ENCODE assay signal across 19 cellular contexts in the genomic region with DNA sequence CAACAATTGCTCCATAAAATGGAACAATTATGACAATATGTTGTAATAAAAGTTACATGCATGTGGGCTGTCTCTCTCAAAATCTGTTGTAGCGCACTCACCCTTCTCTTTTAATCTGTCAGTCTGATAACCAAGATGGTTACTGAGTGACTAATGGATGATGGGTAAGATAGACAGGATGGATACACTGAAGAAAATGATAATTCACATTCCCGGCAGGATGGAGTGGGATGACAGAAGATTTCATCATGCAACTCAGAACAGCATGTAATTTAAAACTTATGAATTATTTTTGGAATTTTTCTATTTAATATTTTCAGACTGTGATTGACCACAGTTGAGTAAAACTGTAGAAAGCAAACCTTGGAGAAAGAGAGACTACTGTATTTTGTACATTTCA. TPM values are rescaled to one million over a fixed set of nuclear protein-coding genes. Genes with fewer than 3 reads are reported as not detected.
DNase-seq lines count a peak whose midpoint lies in the region; ATAC-seq, FAIRE-seq and TF ChIP-seq lines count a peak whose summit lies in the region.
"Had no signal": no experiment of that assay in that cellular context is flagged by ENCODE, and none has a peak within 500 bp of the region (broad histone marks: within the 10 kb centered on the region; RNA-seq: fewer than 3 reads in every experiment).

No MANE protein-coding gene starts in this region.

- CTCF ChIA-PET in endothelial cell of umbilical vein (lab: Charles Lee) = interaction anchor here (1.0 to 2.9 kb wide), 5 partner anchors 9 to 26 kb away, joined by 3 to 13 read pairs (median 3); no protein-coding TSS in a partner anchor

- H3K4me1 ChIP-seq in endothelial cell of umbilical vein (ENCODE audit: control insufficient read depth, extremely low read depth, insufficient read depth, low read length) = peaks cover 62% of the 10 kb centered on the region

- no peaks in the 10 kb centered on the region for H3K36me3 ChIP-seq in endothelial cell of umbilical vein (ENCODE audit: control insufficient read depth in 2 of 2, extremely low read depth in 1 of 2, insufficient read depth in 2 of 2, low read length in 2 of 2)
- H3K36me3 ChIP-seq in neural cell (ENCODE audit: insufficient read depth, low read length) = no peaks in the 10 kb centered on the region
- no peaks in the 10 kb centered on the region for H3K36me3 ChIP-seq in WERI-Rb-1
- H3K36me3 ChIP-seq: uterus had no signal

- no peak for FAIRE-seq in endothelial cell of umbilical vein (lab: Jason Lieb, UNC)
- FAIRE-seq: H54 had no signal

- TF ChIP-seq EP300 in neural cell (conservative IDR thresholded peaks at IDR 0.05; ENCODE audit: poor library complexity, severe bottlenecking) = peak; percentile 53

- dilution Hi-C loops in endothelial cell of umbilical vein (cut with MboI; ENCODE audit: extremely low pct_ligation_motif_present, low sequenced_read_pairs) = no loop called here

- intact Hi-C loops in endothelial cell of umbilical vein (cut with micrococcal nuclease) = no loop called here

- TF ChIP-seq RAD21 in neural cell (conservative IDR thresholded peaks at IDR 0.05) = no peak

- no peak overlapping the region for H3K9ac ChIP-seq in endothelial cell of umbilical vein (replicated peaks; ENCODE audit: extremely low read depth, insufficient read depth, low read length)
- no peak overlapping the region for H3K9ac ChIP-seq in neural cell (ENCODE audit: low read length)

- peak; percentile 71 for DNase-seq in EL
- DNase-seq in RPMI7951 (ENCODE audit: low read depth) = peak; percentile 45
- no peak for DNase-seq in endothelial cell of umbilical vein (ENCODE audit: low read depth, low spot score)
- no peak for DNase-seq in WERI-Rb-1
- DNase-seq in activated CD4-positive, CD25-positive, alpha-beta regulatory T cell (lab: John Stamatoyannopoulos, UW) = no peak
- DNase-seq: activated CD8-positive, alpha-beta memory T cell treated with anti-CD3 and anti-CD28 coated beads for 24 hours; activated effector memory CD4-positive, alpha-beta T cell treated with Interleukin-2 at 50 U/mL for 16 hours; DND-41; effector CD4-positive, alpha-beta T cell; immature natural killer cell; NCI-H1048; stimulated activated naive B cell treated with anti-CD40 and anti-IgM and Interleukin-4, amounts not matched to agents 10 μg/mL and 1 μg/mL and 100 μg/mL, for 72 hours; uterus had no signal

- H3K9me1 ChIP-seq in endothelial cell of umbilical vein (replicated peaks; ENCODE audit: control insufficient read depth, extremely low read depth, insufficient read depth, low read length) = no peaks in the 10 kb centered on the region

- POLR2A ChIA-PET in endothelial cell of umbilical vein (lab: Charles Lee) = no interaction called here

- H3K27me3 ChIP-seq in endothelial cell of umbilical vein (ENCODE audit: control insufficient read depth in 2 of 2, insufficient read depth in 2 of 2, low read length in 2 of 2) (no peaks in the 10 kb centered on the region), neural cell (ENCODE audit: insufficient read depth, low read depth, low read length) (no peaks in the 10 kb centered on the region), WERI-Rb-1 (ENCODE audit: insufficient read depth, low read depth, severe bottlenecking) (no peaks in the 10 kb centered on the region)
- H3K27me3 ChIP-seq: uterus had no signal

- ATAC-seq in HG03571 (IDR thresholded peaks at IDR 0.05; ENCODE audit: unreplicated experiment) (no peak), HG02885 (IDR thresholded peaks at IDR 0.05; ENCODE audit: poor library complexity, unreplicated experiment) (no peak)
- ATAC-seq: GM12878; sciatic nerve; stimulated activated naive B cell treated with anti-CD40 and anti-IgM and Interleukin-4, amounts not matched to agents 10 μg/mL and 1 μg/mL and 100 μg/mL, for 72 hours had no signal

- BruUV-seq in endothelial cell of umbilical vein (replicated peaks; lab: Mats Ljungman, UMichigan) = no TSS peak

- no peaks in the 10 kb centered on the region for H4K20me1 ChIP-seq in endothelial cell of umbilical vein (replicated peaks; ENCODE audit: control insufficient read depth, extremely low read depth, insufficient read depth, low read length)
- H4K20me1 ChIP-seq in neural cell (ENCODE audit: insufficient read depth) = no peaks in the 10 kb centered on the region

- TF ChIP-seq CTCF in endothelial cell of umbilical vein (IDR thresholded peaks at IDR 0.05; ENCODE audit: extremely low read depth in 1 of 2, insufficient read depth in 1 of 2, low read depth in 1 of 2, low read length in 2 of 2) (no peak), neural cell (IDR thresholded peaks at IDR 0.05; ENCODE audit: poor library complexity, severe bottlenecking) (no peak), WERI-Rb-1 (IDR thresholded peaks at IDR 0.05; ENCODE audit: low read depth, low read length) (no peak)

- H2AFZ ChIP-seq in endothelial cell of umbilical vein (ENCODE audit: low read depth, low read length) = no peak overlapping the region
- H2AFZ ChIP-seq in neural cell (ENCODE audit: low read depth, low read length) = no peak overlapping the region

- H3K27ac ChIP-seq in endothelial cell of umbilical vein (ENCODE audit: insufficient read depth, low read depth, low read length) = peak overlapping the region; percentile 19
- no peak overlapping the region for H3K27ac ChIP-seq in neural cell (ENCODE audit: low read length)
- no peak overlapping the region for H3K27ac ChIP-seq in WERI-Rb-1
- H3K27ac ChIP-seq: uterus had no signal

- H3K9me2 ChIP-seq in neural cell (ENCODE audit: insufficient read depth, low read length) = no peaks in the 10 kb centered on the region

- TF ChIP-seq POLR2A in endothelial cell of umbilical vein (IDR thresholded peaks at IDR 0.05; ENCODE audit: low read depth, low read length) = no peak

- H3K9me3 ChIP-seq in endothelial cell of umbilical vein (replicated peaks; ENCODE audit: control insufficient read depth, insufficient read depth, low read length) = no peaks in the 10 kb centered on the region
- H3K9me3 ChIP-seq in neural cell (ENCODE audit: low read length) = no peaks in the 10 kb centered on the region
- H3K9me3 ChIP-seq in WERI-Rb-1 (ENCODE audit: severe bottlenecking) = no peaks in the 10 kb centered on the region
- H3K9me3 ChIP-seq: uterus had no signal

- H3K4me3 ChIP-seq in endothelial cell of umbilical vein (replicated peaks in 1 of 3; ENCODE audit: insufficient read depth in 1 of 3, low read depth in 1 of 3, low read length in 3 of 3) = no peak overlapping the region
- H3K4me3 ChIP-seq in neural cell (ENCODE audit: low read length) = no peak overlapping the region
- H3K4me3 ChIP-seq in WERI-Rb-1 (ENCODE audit: low read depth, low read length) = no peak overlapping the region
- H3K4me3 ChIP-seq: GM12878, uterus had no signal

- peaks cover 4% of the 10 kb centered on the region for H3K79me2 ChIP-seq in endothelial cell of umbilical vein (ENCODE audit: control insufficient read depth, insufficient read depth, low read length)
- H3K79me2 ChIP-seq in neural cell (replicated peaks; ENCODE audit: insufficient read depth, low read length) = no peaks in the 10 kb centered on the region

- peak overlapping the region; percentile 69 for H3K4me2 ChIP-seq in endothelial cell of umbilical vein (ENCODE audit: insufficient read depth, low read length)
- H3K4me2 ChIP-seq in neural cell (ENCODE audit: low read length) = no peak overlapping the region

- H3F3A ChIP-seq in neural cell (ENCODE audit: insufficient read depth, low read length, poor library complexity, severe bottlenecking) = no peaks in the 10 kb centered on the region

TF ChIP-seq in endothelial cell of umbilical vein, 7 proteins besides CTCF, POLR2A, EP300 and RAD21 (continues in another document):
- TF ChIP-seq JUN (IDR thresholded peaks at IDR 0.05; ENCODE audit: borderline replicate concordance, insufficient read depth, insufficient read length, low read depth) (no peak), POLR2AphosphoS5 (IDR thresholded peaks at IDR 0.05; ENCODE audit: insufficient read depth, low read depth, low read length) (no peak), EZH2 (IDR thresholded peaks at IDR 0.05; ENCODE audit: borderline replicate concordance, low read depth, low read length, severe bottlenecking) (no peak), GATA2 (IDR thresholded peaks at IDR 0.05; ENCODE audit: insufficient read depth, insufficient read length, low read depth, low read length) (no peak), MYC (IDR thresholded peaks at IDR 0.05; ENCODE audit: low read depth, low read length) (no peak)
- TF ChIP-seq, protein P1, sequence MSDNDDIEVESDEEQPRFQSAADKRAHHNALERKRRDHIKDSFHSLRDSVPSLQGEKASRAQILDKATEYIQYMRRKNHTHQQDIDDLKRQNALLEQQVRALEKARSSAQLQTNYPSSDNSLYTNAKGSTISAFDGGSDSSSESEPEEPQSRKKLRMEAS (IDR thresholded peaks at IDR 0.05; ENCODE audit: insufficient read depth, insufficient read length) = no peak

TF ChIP-seq in neural cell, 6 proteins besides CTCF, POLR2A, EP300 and RAD21 (continues in another document):
- TF ChIP-seq SMC3 (conservative IDR thresholded peaks at IDR 0.05; ENCODE audit: poor library complexity) = no peak
- TF ChIP-seq MXI1 (conservative IDR thresholded peaks at IDR 0.05; ENCODE audit: poor library complexity, severe bottlenecking) = no peak
- TF ChIP-seq EZH2 (IDR thresholded peaks at IDR 0.05; ENCODE audit: borderline replicate concordance, insufficient read depth, low read length, poor library complexity, severe bottlenecking) = no peak

RNA-seq across cellular contexts. Expression of a gene that starts 30.5 kb away (rescaled TPM):
- total RNA-seq in RPMI7951 (2014; rRNA removed; shearing (Covaris generic)) = 54.6 and 65.6 TPM in 2 replicates
- 98.5 and 124 TPM in 2 replicates for total RNA-seq in endothelial cell of umbilical vein
- 93.8 and 96.6 TPM in 2 replicates for polyA plus RNA-seq in endothelial cell of umbilical vein
- 69.2 and 79.2 TPM in 2 replicates for polyA plus RNA-seq in endothelial cell of umbilical vein (2011; cell fraction: cytosol; rRNA removed)
- polyA plus RNA-seq in endothelial cell of umbilical vein (2011; cell fraction: nucleus; rRNA removed) = 58.3 and 71.5 TPM in 2 replicates
- polyA plus RNA-seq in endothelial cell of umbilical vein (2012) = 95.9 and 109 TPM in 2 replicates
- polyA minus RNA-seq in endothelial cell of umbilical vein = 164 and 241 TPM in 2 replicates
- not detected for polyA minus RNA-seq in endothelial cell of umbilical vein (2011; cell fraction: cytosol; rRNA and poly(A)+ RNA removed)
- polyA minus RNA-seq in endothelial cell of umbilical vein (2011; cell fraction: nucleus; rRNA and poly(A)+ RNA removed) = 244 and 382 TPM in 2 replicates
- 2.3 and 3.2 TPM in 2 replicates for polyA plus RNA-seq in neural cell
- polyA minus RNA-seq in neural cell = 2.1 and 2.2 TPM in 2 replicates
- total RNA-seq: GM12878 had no signal
- polyA plus RNA-seq: immature natural killer cell had no signal

Comparison
In these comparisons a context has a peak if more than half of its experiments do, and no peak if none do; other contexts are left out.
1. DNase-seq: peak in EL (single experiment) and RPMI7951 (single experiment); none in endothelial cell of umbilical vein (single experiment), WERI-Rb-1 (single experiment) and activated CD4-positive, CD25-positive, alpha-beta regulatory T cell (0 of 4).